1 cellular context compared by ENCODE assay signal in the genomic region with DNA sequence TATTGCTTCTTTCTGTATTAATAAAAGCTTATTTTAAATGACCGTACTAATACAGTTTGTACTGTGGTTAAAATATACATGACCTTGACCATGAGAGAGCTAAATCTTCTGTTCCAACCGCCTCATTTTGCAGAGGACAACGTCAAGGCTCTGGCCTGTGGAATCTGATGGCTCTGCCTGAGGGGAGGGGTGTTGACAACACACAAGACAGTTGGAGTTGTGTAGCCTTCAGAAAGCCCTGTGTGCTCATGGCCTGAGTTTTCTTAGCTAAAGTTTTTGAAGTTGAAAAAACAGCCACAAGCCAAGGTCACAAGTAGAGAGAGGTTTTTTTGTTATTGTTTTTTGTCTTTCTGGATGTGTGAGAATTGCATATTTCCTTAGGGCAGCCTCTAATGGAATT.
TF ChIP-seq lines count a peak whose summit lies in the region.

No MANE protein-coding gene starts in this region.

TF ChIP-seq in GM12878, 131 proteins besides CTCF, POLR2A, EP300 and RAD21:
- no peak for TF ChIP-seq SMAD1 (IDR thresholded peaks at IDR 0.05; ENCODE audit: low read depth, partially characterized antibody)
- TF ChIP-seq MXI1 (IDR thresholded peaks at IDR 0.05; ENCODE audit: low read depth, low read length) = no peak
- TF ChIP-seq, protein P1, sequence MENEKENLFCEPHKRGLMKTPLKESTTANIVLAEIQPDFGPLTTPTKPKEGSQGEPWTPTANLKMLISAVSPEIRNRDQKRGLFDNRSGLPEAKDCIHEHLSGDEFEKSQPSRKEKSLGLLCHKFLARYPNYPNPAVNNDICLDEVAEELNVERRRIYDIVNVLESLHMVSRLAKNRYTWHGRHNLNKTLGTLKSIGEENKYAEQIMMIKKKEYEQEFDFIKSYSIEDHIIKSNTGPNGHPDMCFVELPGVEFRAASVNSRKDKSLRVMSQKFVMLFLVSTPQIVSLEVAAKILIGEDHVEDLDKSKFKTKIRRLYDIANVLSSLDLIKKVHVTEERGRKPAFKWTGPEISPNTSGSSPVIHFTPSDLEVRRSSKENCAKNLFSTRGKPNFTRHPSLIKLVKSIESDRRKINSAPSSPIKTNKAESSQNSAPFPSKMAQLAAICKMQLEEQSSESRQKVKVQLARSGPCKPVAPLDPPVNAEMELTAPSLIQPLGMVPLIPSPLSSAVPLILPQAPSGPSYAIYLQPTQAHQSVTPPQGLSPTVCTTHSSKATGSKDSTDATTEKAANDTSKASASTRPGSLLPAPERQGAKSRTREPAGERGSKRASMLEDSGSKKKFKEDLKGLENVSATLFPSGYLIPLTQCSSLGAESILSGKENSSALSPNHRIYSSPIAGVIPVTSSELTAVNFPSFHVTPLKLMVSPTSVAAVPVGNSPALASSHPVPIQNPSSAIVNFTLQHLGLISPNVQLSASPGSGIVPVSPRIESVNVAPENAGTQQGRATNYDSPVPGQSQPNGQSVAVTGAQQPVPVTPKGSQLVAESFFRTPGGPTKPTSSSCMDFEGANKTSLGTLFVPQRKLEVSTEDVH (IDR thresholded peaks at IDR 0.05; ENCODE audit: low read depth, partially characterized antibody) = no peak
- no peak for TF ChIP-seq ZNF622 (IDR thresholded peaks at IDR 0.05)
- TF ChIP-seq CHD1 (IDR thresholded peaks at IDR 0.05; ENCODE audit: low read depth, low read length) = no peak
- TF ChIP-seq NFIC (IDR thresholded peaks at IDR 0.05; ENCODE audit: low read depth, low read length) = no peak
- TF ChIP-seq, protein P2, sequence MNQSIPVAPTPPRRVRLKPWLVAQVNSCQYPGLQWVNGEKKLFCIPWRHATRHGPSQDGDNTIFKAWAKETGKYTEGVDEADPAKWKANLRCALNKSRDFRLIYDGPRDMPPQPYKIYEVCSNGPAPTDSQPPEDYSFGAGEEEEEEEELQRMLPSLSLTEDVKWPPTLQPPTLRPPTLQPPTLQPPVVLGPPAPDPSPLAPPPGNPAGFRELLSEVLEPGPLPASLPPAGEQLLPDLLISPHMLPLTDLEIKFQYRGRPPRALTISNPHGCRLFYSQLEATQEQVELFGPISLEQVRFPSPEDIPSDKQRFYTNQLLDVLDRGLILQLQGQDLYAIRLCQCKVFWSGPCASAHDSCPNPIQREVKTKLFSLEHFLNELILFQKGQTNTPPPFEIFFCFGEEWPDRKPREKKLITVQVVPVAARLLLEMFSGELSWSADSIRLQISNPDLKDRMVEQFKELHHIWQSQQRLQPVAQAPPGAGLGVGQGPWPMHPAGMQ (IDR thresholded peaks at IDR 0.05; ENCODE audit: borderline replicate concordance) = no peak
- TF ChIP-seq ZNF217 (IDR thresholded peaks at IDR 0.05) = no peak
- TF ChIP-seq RBBP5 (conservative IDR thresholded peaks at IDR 0.05) = no peak
- TF ChIP-seq GABPA (IDR thresholded peaks at IDR 0.05; ENCODE audit: low read depth) = no peak
- no peak for TF ChIP-seq LARP7 (IDR thresholded peaks at IDR 0.05)
- TF ChIP-seq RFX5 (IDR thresholded peaks at IDR 0.05; ENCODE audit: low read depth, low read length) = no peak
- no peak for TF ChIP-seq NRF1 (conservative IDR thresholded peaks at IDR 0.05; ENCODE audit: low read depth, low read length)
- no peak for TF ChIP-seq MEF2A (IDR thresholded peaks at IDR 0.05; ENCODE audit: insufficient read depth, low read depth, low read length)
- TF ChIP-seq NFXL1 (IDR thresholded peaks at IDR 0.05; ENCODE audit: borderline replicate concordance) = no peak
- TF ChIP-seq, protein P3, sequence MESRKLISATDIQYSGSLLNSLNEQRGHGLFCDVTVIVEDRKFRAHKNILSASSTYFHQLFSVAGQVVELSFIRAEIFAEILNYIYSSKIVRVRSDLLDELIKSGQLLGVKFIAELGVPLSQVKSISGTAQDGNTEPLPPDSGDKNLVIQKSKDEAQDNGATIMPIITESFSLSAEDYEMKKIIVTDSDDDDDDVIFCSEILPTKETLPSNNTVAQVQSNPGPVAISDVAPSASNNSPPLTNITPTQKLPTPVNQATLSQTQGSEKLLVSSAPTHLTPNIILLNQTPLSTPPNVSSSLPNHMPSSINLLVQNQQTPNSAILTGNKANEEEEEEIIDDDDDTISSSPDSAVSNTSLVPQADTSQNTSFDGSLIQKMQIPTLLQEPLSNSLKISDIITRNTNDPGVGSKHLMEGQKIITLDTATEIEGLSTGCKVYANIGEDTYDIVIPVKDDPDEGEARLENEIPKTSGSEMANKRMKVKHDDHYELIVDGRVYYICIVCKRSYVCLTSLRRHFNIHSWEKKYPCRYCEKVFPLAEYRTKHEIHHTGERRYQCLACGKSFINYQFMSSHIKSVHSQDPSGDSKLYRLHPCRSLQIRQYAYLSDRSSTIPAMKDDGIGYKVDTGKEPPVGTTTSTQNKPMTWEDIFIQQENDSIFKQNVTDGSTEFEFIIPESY (IDR thresholded peaks at IDR 0.05) = no peak
- TF ChIP-seq TARDBP (IDR thresholded peaks at IDR 0.05; ENCODE audit: borderline replicate concordance) = no peak
- TF ChIP-seq MEF2B (IDR thresholded peaks at IDR 0.05; ENCODE audit: partially characterized antibody, poor library complexity, severe bottlenecking) = no peak
- no peak for TF ChIP-seq ESRRA (IDR thresholded peaks at IDR 0.05; ENCODE audit: low read length)
- no peak for TF ChIP-seq BACH1 (IDR thresholded peaks at IDR 0.05; ENCODE audit: borderline replicate concordance)
